Comparison of ENCODE assay signal across 8 cellular contexts in the genomic region with DNA sequence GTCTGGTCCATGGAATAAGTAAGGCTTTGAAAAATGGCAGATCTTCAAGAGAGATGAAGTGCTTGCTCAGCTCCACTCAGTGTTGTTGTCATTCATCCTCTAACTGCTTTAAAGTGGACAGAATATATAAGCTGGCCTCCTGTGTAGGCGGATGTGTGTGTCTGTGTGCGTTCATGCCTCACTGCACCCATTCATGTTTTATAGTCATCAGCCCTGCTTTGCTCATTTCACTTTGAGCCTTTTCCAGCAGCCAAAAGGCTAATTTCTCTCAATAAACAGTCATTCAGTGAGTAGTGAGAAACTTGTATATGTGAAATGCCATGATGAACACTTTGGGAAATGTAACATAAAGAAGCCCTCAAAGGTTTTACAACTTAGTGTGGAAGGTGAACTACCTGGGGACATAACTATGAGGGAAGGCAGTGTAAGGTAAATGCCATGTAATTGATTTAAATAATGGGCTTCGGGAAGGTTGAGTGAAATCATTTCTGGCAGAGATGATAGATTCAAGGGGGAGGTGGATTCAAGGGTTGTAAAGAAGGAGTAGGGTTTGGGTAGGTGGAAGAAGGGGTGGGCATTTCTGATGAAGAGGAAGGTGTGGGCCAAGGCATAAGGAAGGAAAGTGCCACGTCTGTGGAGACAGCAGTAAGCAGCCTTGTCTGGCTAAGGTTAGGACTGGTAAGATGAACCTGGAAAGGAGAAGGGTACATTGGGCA. TPM values are rescaled to one million over a fixed set of nuclear protein-coding genes. Genes with fewer than 3 reads are reported as not detected.
DNase-seq lines count a peak whose midpoint lies in the region; ATAC-seq and TF ChIP-seq lines count a peak whose summit lies in the region.

No MANE protein-coding gene starts in this region.

- CTCF ChIA-PET in WTC11 (lab: Charles Lee): no interaction called here

- peak; percentile 84 for ATAC-seq in GM21717 (IDR thresholded peaks at IDR 0.05; ENCODE audit: unreplicated experiment)
- ATAC-seq in HG03565 (IDR thresholded peaks at IDR 0.05; ENCODE audit: unreplicated experiment): peak; percentile 99
- ATAC-seq in WTC11: no peak

- peaks cover 9% of the 10 kb centered on the region for H3K36me3 Mint-ChIP-seq in WTC11
- H3K36me3 Mint-ChIP-seq in CD14-positive monocyte: no peaks in the 10 kb centered on the region

- no peaks in the 10 kb centered on the region; the same call in none of the 2 replicates for H3K27me3 Mint-ChIP-seq in WTC11 (ENCODE audit: low read depth)
- H3K27me3 Mint-ChIP-seq in CD14-positive monocyte (ENCODE audit: low read depth in 3 of 3): peaks cover 0 to 2% (median 2%) of the 10 kb centered on the region in 3 donors

- DNase-seq in GM12864 (ENCODE audit: low read depth): peak; percentile 53
- peak; percentile 20 for DNase-seq in SW480 (ENCODE audit: low spot score)
- no peak for DNase-seq in WTC11 (ENCODE audit: low spot score)
- no peak for DNase-seq in GF-D8 (lab: John Stamatoyannopoulos, UW)
- DNase-seq in activated T-cell treated with anti-CD3 and anti-CD28 coated beads, Interleukin-2, amount 50 U/mL, for 48 hours: no peak
- DNase-seq in CD14-positive monocyte (ENCODE audit: low spot score): no peak

- POLR2A ChIA-PET in WTC11 (lab: Charles Lee): no interaction called here

- H3K27ac Mint-ChIP-seq in WTC11 (no peak overlapping the region), CD14-positive monocyte (no peak overlapping the region)

- no peak overlapping the region for H3K4me3 Mint-ChIP-seq in WTC11
- no peak overlapping the region for H3K4me3 Mint-ChIP-seq in CD14-positive monocyte

- H3K9me3 Mint-ChIP-seq in WTC11 (peaks cover 12% of the 10 kb centered on the region), CD14-positive monocyte (peaks cover 3 to 9% (median 5%) of the 10 kb centered on the region in 7 donors)

- no peak overlapping the region for H3K4me3 ChIP-seq in GM12864 (ENCODE audit: low read depth, low read length)

- TF ChIP-seq CTCF in GM12864 (IDR thresholded peaks at IDR 0.05; ENCODE audit: low read depth, low read length, missing control alignments) (no peak), WTC11 (IDR thresholded peaks at IDR 0.05) (no peak), CD14-positive monocyte (IDR thresholded peaks at IDR 0.05) (no peak)

- H3K4me1 Mint-ChIP-seq in WTC11: 0 out of 2 replicates have a peak, but pooled peaks cover 4% of the 10 kb centered on the region
- no peaks in the 10 kb centered on the region for H3K4me1 Mint-ChIP-seq in CD14-positive monocyte

- intact Hi-C loops in CD14-positive monocyte (cut with micrococcal nuclease): no loop called here

TF ChIP-seq in WTC11, 78 proteins besides CTCF, POLR2A, EP300 and RAD21 (continues in another document):
- TF ChIP-seq, protein P1, sequence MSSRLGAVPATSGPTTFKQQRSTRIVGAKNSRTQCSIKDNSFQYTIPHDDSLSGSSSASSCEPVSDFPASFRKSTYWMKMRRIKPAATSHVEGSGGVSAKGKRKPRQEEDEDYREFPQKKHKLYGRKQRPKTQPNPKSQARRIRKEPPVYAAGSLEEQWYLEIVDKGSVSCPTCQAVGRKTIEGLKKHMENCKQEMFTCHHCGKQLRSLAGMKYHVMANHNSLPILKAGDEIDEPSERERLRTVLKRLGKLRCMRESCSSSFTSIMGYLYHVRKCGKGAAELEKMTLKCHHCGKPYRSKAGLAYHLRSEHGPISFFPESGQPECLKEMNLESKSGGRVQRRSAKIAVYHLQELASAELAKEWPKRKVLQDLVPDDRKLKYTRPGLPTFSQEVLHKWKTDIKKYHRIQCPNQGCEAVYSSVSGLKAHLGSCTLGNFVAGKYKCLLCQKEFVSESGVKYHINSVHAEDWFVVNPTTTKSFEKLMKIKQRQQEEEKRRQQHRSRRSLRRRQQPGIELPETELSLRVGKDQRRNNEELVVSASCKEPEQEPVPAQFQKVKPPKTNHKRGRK (CRISPR knock-in tag; IDR thresholded peaks at IDR 0.05; ENCODE audit: borderline replicate concordance): no peak
- TF ChIP-seq, protein P2, sequence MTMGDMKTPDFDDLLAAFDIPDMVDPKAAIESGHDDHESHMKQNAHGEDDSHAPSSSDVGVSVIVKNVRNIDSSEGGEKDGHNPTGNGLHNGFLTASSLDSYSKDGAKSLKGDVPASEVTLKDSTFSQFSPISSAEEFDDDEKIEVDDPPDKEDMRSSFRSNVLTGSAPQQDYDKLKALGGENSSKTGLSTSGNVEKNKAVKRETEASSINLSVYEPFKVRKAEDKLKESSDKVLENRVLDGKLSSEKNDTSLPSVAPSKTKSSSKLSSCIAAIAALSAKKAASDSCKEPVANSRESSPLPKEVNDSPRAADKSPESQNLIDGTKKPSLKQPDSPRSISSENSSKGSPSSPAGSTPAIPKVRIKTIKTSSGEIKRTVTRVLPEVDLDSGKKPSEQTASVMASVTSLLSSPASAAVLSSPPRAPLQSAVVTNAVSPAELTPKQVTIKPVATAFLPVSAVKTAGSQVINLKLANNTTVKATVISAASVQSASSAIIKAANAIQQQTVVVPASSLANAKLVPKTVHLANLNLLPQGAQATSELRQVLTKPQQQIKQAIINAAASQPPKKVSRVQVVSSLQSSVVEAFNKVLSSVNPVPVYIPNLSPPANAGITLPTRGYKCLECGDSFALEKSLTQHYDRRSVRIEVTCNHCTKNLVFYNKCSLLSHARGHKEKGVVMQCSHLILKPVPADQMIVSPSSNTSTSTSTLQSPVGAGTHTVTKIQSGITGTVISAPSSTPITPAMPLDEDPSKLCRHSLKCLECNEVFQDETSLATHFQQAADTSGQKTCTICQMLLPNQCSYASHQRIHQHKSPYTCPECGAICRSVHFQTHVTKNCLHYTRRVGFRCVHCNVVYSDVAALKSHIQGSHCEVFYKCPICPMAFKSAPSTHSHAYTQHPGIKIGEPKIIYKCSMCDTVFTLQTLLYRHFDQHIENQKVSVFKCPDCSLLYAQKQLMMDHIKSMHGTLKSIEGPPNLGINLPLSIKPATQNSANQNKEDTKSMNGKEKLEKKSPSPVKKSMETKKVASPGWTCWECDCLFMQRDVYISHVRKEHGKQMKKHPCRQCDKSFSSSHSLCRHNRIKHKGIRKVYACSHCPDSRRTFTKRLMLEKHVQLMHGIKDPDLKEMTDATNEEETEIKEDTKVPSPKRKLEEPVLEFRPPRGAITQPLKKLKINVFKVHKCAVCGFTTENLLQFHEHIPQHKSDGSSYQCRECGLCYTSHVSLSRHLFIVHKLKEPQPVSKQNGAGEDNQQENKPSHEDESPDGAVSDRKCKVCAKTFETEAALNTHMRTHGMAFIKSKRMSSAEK (CRISPR knock-in tag; IDR thresholded peaks at IDR 0.05; ENCODE audit: borderline replicate concordance): no peak
- TF ChIP-seq KAT7 (CRISPR knock-in tag; IDR thresholded peaks at IDR 0.05; ENCODE audit: borderline replicate concordance): no peak
- no peak for TF ChIP-seq ZNF317 (CRISPR knock-in tag; IDR thresholded peaks at IDR 0.05; ENCODE audit: borderline replicate concordance, low read depth)
- no peak for TF ChIP-seq ETV6 (CRISPR knock-in tag; IDR thresholded peaks at IDR 0.05)
- TF ChIP-seq FOXP1 (CRISPR knock-in tag; IDR thresholded peaks at IDR 0.05; ENCODE audit: borderline replicate concordance): no peak
- TF ChIP-seq GRHL2 (CRISPR knock-in tag; IDR thresholded peaks at IDR 0.05; ENCODE audit: insufficient replicate concordance, severe bottlenecking): no peak
- no peak for TF ChIP-seq ZNF219 (CRISPR knock-in tag; IDR thresholded peaks at IDR 0.05; ENCODE audit: borderline replicate concordance)
- TF ChIP-seq ZNF423 (CRISPR knock-in tag; IDR thresholded peaks at IDR 0.05): no peak
- TF ChIP-seq ZNF416 (CRISPR knock-in tag; IDR thresholded peaks at IDR 0.05): no peak
- TF ChIP-seq ZNF263 (CRISPR knock-in tag; IDR thresholded peaks at IDR 0.05; ENCODE audit: low read depth): no peak
- no peak for TF ChIP-seq ELF4 (CRISPR knock-in tag; IDR thresholded peaks at IDR 0.05; ENCODE audit: low read depth)
- TF ChIP-seq, protein P3, sequence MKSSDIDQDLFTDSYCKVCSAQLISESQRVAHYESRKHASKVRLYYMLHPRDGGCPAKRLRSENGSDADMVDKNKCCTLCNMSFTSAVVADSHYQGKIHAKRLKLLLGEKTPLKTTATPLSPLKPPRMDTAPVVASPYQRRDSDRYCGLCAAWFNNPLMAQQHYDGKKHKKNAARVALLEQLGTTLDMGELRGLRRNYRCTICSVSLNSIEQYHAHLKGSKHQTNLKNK (CRISPR knock-in tag; IDR thresholded peaks at IDR 0.05): no peak
- no peak for TF ChIP-seq EMX1 (CRISPR knock-in tag; IDR thresholded peaks at IDR 0.05)
- TF ChIP-seq, protein P4, sequence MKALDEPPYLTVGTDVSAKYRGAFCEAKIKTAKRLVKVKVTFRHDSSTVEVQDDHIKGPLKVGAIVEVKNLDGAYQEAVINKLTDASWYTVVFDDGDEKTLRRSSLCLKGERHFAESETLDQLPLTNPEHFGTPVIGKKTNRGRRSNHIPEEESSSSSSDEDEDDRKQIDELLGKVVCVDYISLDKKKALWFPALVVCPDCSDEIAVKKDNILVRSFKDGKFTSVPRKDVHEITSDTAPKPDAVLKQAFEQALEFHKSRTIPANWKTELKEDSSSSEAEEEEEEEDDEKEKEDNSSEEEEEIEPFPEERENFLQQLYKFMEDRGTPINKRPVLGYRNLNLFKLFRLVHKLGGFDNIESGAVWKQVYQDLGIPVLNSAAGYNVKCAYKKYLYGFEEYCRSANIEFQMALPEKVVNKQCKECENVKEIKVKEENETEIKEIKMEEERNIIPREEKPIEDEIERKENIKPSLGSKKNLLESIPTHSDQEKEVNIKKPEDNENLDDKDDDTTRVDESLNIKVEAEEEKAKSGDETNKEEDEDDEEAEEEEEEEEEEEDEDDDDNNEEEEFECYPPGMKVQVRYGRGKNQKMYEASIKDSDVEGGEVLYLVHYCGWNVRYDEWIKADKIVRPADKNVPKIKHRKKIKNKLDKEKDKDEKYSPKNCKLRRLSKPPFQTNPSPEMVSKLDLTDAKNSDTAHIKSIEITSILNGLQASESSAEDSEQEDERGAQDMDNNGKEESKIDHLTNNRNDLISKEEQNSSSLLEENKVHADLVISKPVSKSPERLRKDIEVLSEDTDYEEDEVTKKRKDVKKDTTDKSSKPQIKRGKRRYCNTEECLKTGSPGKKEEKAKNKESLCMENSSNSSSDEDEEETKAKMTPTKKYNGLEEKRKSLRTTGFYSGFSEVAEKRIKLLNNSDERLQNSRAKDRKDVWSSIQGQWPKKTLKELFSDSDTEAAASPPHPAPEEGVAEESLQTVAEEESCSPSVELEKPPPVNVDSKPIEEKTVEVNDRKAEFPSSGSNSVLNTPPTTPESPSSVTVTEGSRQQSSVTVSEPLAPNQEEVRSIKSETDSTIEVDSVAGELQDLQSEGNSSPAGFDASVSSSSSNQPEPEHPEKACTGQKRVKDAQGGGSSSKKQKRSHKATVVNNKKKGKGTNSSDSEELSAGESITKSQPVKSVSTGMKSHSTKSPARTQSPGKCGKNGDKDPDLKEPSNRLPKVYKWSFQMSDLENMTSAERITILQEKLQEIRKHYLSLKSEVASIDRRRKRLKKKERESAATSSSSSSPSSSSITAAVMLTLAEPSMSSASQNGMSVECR (CRISPR knock-in tag; IDR thresholded peaks at IDR 0.05; ENCODE audit: borderline replicate concordance): no peak

RNA-seq across cellular contexts. Expression of a gene that starts 15.7 kb away (rescaled TPM):
- 1.6 to 2.4 TPM (median 1.9 TPM) in 3 replicates for total RNA-seq in WTC11 (2021)
- not detected for polyA plus RNA-seq in CD14-positive monocyte

Comparison
In these comparisons a context has a peak if more than half of its experiments do, and no peak if none do; other contexts are left out.
1. DNase-seq: peak in GM12864 (single experiment) and SW480 (single experiment); none in WTC11 (single experiment), GF-D8 (single experiment), activated T-cell treated with anti-CD3 and anti-CD28 coated beads, Interleukin-2, amount 50 U/mL, for 48 hours (0 of 2) and CD14-positive monocyte (single experiment).